Comparison of ENCODE assay signal across 8 cellular contexts in the genomic region with DNA sequence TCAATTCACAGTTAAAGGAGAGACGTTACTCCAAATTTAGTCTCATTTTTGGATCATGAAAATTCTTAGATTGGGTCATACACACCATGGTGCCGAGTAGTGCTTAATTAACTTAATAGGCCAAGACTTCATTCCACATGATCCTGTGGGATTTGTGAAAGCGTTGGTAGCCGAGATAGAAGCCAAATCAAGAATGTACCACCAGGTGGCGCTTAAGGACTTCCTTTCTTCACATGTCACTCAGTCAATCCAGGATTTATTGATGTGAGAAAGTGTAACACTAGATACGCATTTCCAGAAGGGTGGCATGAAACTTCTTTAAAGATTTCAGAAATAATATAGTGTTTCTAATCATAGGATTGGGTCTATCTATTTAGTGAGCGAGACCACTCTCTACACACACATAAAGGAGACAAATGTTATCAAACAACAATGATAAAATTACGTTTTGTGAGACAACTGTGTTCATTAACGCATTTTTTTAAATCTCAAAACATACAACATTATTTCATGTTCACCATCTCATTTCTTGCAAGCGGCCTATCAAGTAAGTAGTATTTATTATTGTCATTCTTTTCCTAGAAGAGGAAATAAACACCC.
DNase-seq lines count a peak whose midpoint lies in the region; ATAC-seq and TF ChIP-seq lines count a peak whose summit lies in the region.

No MANE protein-coding gene starts in this region.

- no peak for DNase-seq in CD14-positive monocyte (ENCODE audit: low spot score)
- peak; percentile 12 for DNase-seq in NCI-H2107 (lab: John Stamatoyannopoulos, UW)
- peak; percentile 13 for DNase-seq in activated naive CD4-positive, alpha-beta T cell treated with anti-CD3 and anti-CD28 coated beads, Interleukin-2, amount 50 U/mL, for 16 hours
- DNase-seq in hippocampal formation (lab: John Stamatoyannopoulos, UW): peak; percentile 51 to 73
- peak; percentile 10 for DNase-seq in stimulated activated CD4-positive, alpha-beta T cell treated with anti-CD3 and anti-CD28 coated beads, Interleukin-4, amount 100 ng/mL, for 24 hours
- DNase-seq in effector CD8-positive, alpha-beta T cell (lab: John Stamatoyannopoulos, UW): no peak

- intact Hi-C loops in CD14-positive monocyte (cut with micrococcal nuclease): no loop called here

- H3K27ac Mint-ChIP-seq in CD14-positive monocyte: no peak overlapping the region

- no peaks in the 10 kb centered on the region for H3K4me1 Mint-ChIP-seq in CD14-positive monocyte

- ATAC-seq in GM18498 (IDR thresholded peaks at IDR 0.05; ENCODE audit: unreplicated experiment): peak; percentile 72
- ATAC-seq in HG02943 (IDR thresholded peaks at IDR 0.05; ENCODE audit: low read depth, unreplicated experiment): peak; percentile 73

- H3K36me3 Mint-ChIP-seq in CD14-positive monocyte: no peaks in the 10 kb centered on the region

- H3K9me3 Mint-ChIP-seq in CD14-positive monocyte: no peaks in the 10 kb centered on the region

- H3K4me3 Mint-ChIP-seq in CD14-positive monocyte: no peak overlapping the region

- H3K27me3 Mint-ChIP-seq in CD14-positive monocyte (ENCODE audit: low read depth in 3 of 3): peaks cover 0 to 2% (median 0%) of the 10 kb centered on the region in 3 donors

- peak; percentile 52 for TF ChIP-seq CTCF in CD14-positive monocyte (IDR thresholded peaks at IDR 0.05)

Comparison
In these comparisons a context has a peak if more than half of its experiments do, and no peak if none do; other contexts are left out.
1. DNase-seq: peak in NCI-H2107 (single experiment), activated naive CD4-positive, alpha-beta T cell treated with anti-CD3 and anti-CD28 coated beads, Interleukin-2, amount 50 U/mL, for 16 hours (single experiment), hippocampal formation (2 of 2) and stimulated activated CD4-positive, alpha-beta T cell treated with anti-CD3 and anti-CD28 coated beads, Interleukin-4, amount 100 ng/mL, for 24 hours (single experiment); none in CD14-positive monocyte (single experiment) and effector CD8-positive, alpha-beta T cell (single experiment).